1 cellular context compared by ENCODE assay signal in genomic region chr4:181860157-181860556, GRCh38.
A peak's percentile ranks its signal among the peaks of the same experiment; 100 is the strongest.
TF ChIP-seq lines count a peak whose summit lies in the region.

No MANE protein-coding gene starts in this region.

TF ChIP-seq in SK-N-SH treated with all-trans-retinoic acid at 6 μM for 48 hours, 23 proteins besides CTCF, POLR2A, EP300 and RAD21 (continued from another document):
- TF ChIP-seq TOX (CRISPR knock-in tag; IDR thresholded peaks at IDR 0.05; ENCODE audit: borderline replicate concordance) (no peak), ESRRG (CRISPR knock-in tag; IDR thresholded peaks at IDR 0.05) (no peak), TCF4 (CRISPR knock-in tag; IDR thresholded peaks at IDR 0.05; ENCODE audit: borderline replicate concordance) (peak; percentile 62), ZNF8 (CRISPR knock-in tag; IDR thresholded peaks at IDR 0.05) (no peak), ISL1 (CRISPR knock-in tag; IDR thresholded peaks at IDR 0.05) (peak; percentile 88), GLIS3 (CRISPR knock-in tag; IDR thresholded peaks at IDR 0.05) (no peak)
